In the genomic region with DNA sequence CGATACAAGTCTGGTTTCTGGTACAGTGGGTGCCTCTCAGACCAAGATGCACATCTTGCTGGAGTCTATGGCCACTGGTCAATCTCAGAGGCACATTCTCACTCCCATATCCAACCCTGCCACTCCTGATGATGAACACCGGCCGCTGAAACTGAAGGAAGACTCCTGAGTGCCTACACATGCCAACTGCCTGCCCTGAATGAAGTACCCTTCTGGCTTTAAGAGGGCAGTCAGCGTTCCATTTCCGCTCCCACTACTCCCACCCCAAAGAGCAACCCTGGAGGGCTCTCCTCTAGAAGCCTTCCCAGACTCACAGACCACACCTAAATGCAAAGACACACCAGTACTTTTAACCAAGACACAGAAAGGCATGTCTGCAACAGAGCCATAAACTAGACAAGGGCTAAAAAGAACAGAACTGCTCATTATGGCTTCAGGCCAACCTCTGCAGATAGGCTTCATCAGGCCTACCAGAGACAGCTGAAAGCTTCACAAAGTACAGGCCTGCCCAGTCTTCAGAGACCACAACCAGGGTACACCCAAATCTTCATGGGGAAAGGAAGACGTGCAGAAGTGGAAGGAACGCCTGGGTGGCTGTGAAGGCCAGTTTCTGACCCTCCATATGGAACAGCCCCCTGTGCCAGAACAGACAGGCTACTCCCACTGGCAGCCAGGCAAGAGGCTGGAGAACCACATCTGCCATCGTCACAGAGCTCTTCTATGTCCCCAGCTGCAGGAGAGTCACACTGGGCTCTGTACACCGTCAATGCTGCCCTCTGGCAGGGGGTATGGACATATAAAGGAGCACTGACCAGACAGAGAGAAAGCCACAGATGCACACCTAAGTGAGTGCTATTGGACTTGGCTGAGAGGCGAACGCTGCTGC, we compare ENCODE assay signal across 13 cellular contexts. TPM values are rescaled to one million over a fixed set of nuclear protein-coding genes. Genes with fewer than 3 reads are reported as not detected.
DNase-seq lines count a peak whose midpoint lies in the region; ATAC-seq and TF ChIP-seq lines count a peak whose summit lies in the region.
"Had no signal": no experiment of that assay in that cellular context is flagged by ENCODE, and none has a peak within 500 bp of the region (broad histone marks: within the 10 kb centered on the region; RNA-seq: fewer than 3 reads in every experiment).

No MANE protein-coding gene starts in this region.

- peak overlapping the region; percentile 39 for H3K27ac Mint-ChIP-seq in activated T-cell treated with anti-CD3 and anti-CD28 coated beads, Interleukin-2, amount 50 U/mL, for 24 hours
- peak overlapping the region; percentile 40 to 81 (median 65) for H3K27ac Mint-ChIP-seq in naive B cell
- H3K27ac Mint-ChIP-seq: activated CD4-positive, alpha-beta T cell treated with anti-CD3 and anti-CD28 coated beads for 36 hours had no signal

- H3K27me3 Mint-ChIP-seq in activated T-cell treated with anti-CD3 and anti-CD28 coated beads, Interleukin-2, amount 50 U/mL, for 24 hours, result no peaks in the 10 kb centered on the region
- H3K27me3 Mint-ChIP-seq in naive B cell, result no peaks in the 10 kb centered on the region
- H3K27me3 Mint-ChIP-seq: activated CD4-positive, alpha-beta T cell treated with anti-CD3 and anti-CD28 coated beads for 36 hours had no signal

- ATAC-seq in naive B cell (ENCODE audit: low read depth in 2 of 2) (no peak), GM18861 (IDR thresholded peaks at IDR 0.05; ENCODE audit: unreplicated experiment) (no peak), HG02571 (IDR thresholded peaks at IDR 0.05; ENCODE audit: unreplicated experiment) (no peak)
- ATAC-seq: activated CD4-positive, alpha-beta T cell treated with anti-CD3 and anti-CD28 coated beads for 36 hours had no signal

- H3K36me3 Mint-ChIP-seq in activated T-cell treated with anti-CD3 and anti-CD28 coated beads, Interleukin-2, amount 50 U/mL, for 24 hours (ENCODE audit: low read depth), result peaks cover 86% of the 10 kb centered on the region
- peaks cover 5% of the 10 kb centered on the region in 2 donors for H3K36me3 Mint-ChIP-seq in naive B cell

- no peak overlapping the region for H3K4me3 Mint-ChIP-seq in activated T-cell treated with anti-CD3 and anti-CD28 coated beads, Interleukin-2, amount 50 U/mL, for 24 hours
- peak overlapping the region in 1 of 8 donors; percentile 17 for H3K4me3 Mint-ChIP-seq in naive B cell
- H3K4me3 Mint-ChIP-seq: activated CD4-positive, alpha-beta T cell treated with anti-CD3 and anti-CD28 coated beads for 36 hours had no signal

- H3K27ac ChIP-seq in cardiac muscle cell (peak overlapping the region; percentile 40), transverse colon (peak overlapping the region in 3 of 4 donors; percentile 3 to 44 (median 4))
- H3K27ac ChIP-seq: parathyroid adenoma had no signal

- H3K4me1 ChIP-seq in cardiac muscle cell (ENCODE audit: low read depth) (peaks cover 44% of the 10 kb centered on the region), transverse colon (peaks cover 0 to 28% (median 20%) of the 10 kb centered on the region in 4 donors)

- H3K36me3 ChIP-seq in cardiac muscle cell (no peaks in the 10 kb centered on the region), transverse colon (no peaks in the 10 kb centered on the region)
- H3K36me3 ChIP-seq: uterus had no signal

- TF ChIP-seq EP300 in transverse colon (IDR thresholded peaks at IDR 0.05; ENCODE audit: low read depth), result no peak

- 83% methylated on average over 10 of the region's 11 CpGs; no CpG with 5 or more reads in 1 of the 2 donors for WGBS in transverse colon (ENCODE audit: low coverage in 1 of 2), 2 donors

- H3K4me3 ChIP-seq in cardiac muscle cell (no peak overlapping the region), transverse colon (no peak overlapping the region)
- H3K4me3 ChIP-seq: uterus had no signal

- no peaks in the 10 kb centered on the region for H3K27me3 ChIP-seq in cardiac muscle cell
- no peaks in the 10 kb centered on the region for H3K27me3 ChIP-seq in transverse colon
- H3K27me3 ChIP-seq: uterus had no signal

- no peaks in the 10 kb centered on the region for H3K9me3 Mint-ChIP-seq in activated T-cell treated with anti-CD3 and anti-CD28 coated beads, Interleukin-2, amount 50 U/mL, for 24 hours
- no peaks in the 10 kb centered on the region for H3K9me3 Mint-ChIP-seq in naive B cell

- no peak for TF ChIP-seq POLR2A in transverse colon (IDR thresholded peaks at IDR 0.05)

- intact Hi-C loops in transverse colon (cut with DNase I; ENCODE audit: low total_unique reads), result no loop called here

- peak; percentile 26 for DNase-seq in activated T-cell treated with anti-CD3 and anti-CD28 coated beads, Interleukin-2, amount 50 U/mL, for 24 hours
- DNase-seq in activated T-cell treated with anti-CD3 and anti-CD28 coated beads, Interleukin-2, amount 50 U/mL, for 48 hours, result no peak
- DNase-seq in cardiac muscle cell (ENCODE audit: low read depth in 1 of 2, low spot score in 1 of 2) (no peak), naive B cell (no peak), transverse colon (peak; percentile 5), NCI-H446 (lab: John Stamatoyannopoulos, UW) (no peak)
- DNase-seq: activated CD4-positive, alpha-beta T cell treated with anti-CD3 and anti-CD28 coated beads for 36 hours; Kasumi-1; SHP77 treated with DMSO at 0.1 percent for 48 hours; uterus had no signal

- no peaks in the 10 kb centered on the region for H3K9me3 ChIP-seq in cardiac muscle cell (ENCODE audit: low read depth)
- no peaks in the 10 kb centered on the region for H3K9me3 ChIP-seq in transverse colon
- H3K9me3 ChIP-seq: uterus had no signal

- TF ChIP-seq CTCF in cardiac muscle cell (IDR thresholded peaks at IDR 0.05; ENCODE audit: low read depth, low read length), result no peak
- no peak for TF ChIP-seq CTCF in transverse colon (IDR thresholded peaks at IDR 0.05)

- in situ Hi-C loops in transverse colon (cut with MboI; ENCODE audit: low pct_ligation_motif_present in 1 of 4, low pct_unique_long_range_greater_than_20kb in 1 of 4, low sequenced_read_pairs in 3 of 4), result no loop called here

- peaks cover 91% of the 10 kb centered on the region for H3K4me1 Mint-ChIP-seq in activated T-cell treated with anti-CD3 and anti-CD28 coated beads, Interleukin-2, amount 50 U/mL, for 24 hours (ENCODE audit: low read depth)
- peaks cover 64 to 95% (median 94%) of the 10 kb centered on the region in 3 donors for H3K4me1 Mint-ChIP-seq in naive B cell

RNA-seq across cellular contexts. Expression of a gene that starts 14.2 kb away (rescaled TPM):
- total RNA-seq in cardiac muscle cell (140 and 144 TPM in 2 replicates), transverse colon (10 to 100 TPM; 23.9 to 92.7 (median 69.4) TPM)
- polyA plus RNA-seq in cardiac muscle cell (278 and 318 TPM in 2 replicates), naive B cell (ENCODE audit: low read depth in 6 of 6) (100 to 1,000 TPM; 110 to 149 (median 131) TPM)

Comparison
In these comparisons a context has a peak if more than half of its experiments do, and no peak if none do; other contexts are left out.
1. DNase-seq: peak in activated T-cell treated with anti-CD3 and anti-CD28 coated beads, Interleukin-2, amount 50 U/mL, for 24 hours (single experiment) and transverse colon (single experiment); none in activated T-cell treated with anti-CD3 and anti-CD28 coated beads, Interleukin-2, amount 50 U/mL, for 48 hours (0 of 2), cardiac muscle cell (0 of 2), naive B cell (single experiment) and NCI-H446 (0 of 2).